15 cellular contexts compared by ENCODE assay signal in genomic region chr10:43126759-43127424, GRCh38. TPM values are rescaled to one million over a fixed set of nuclear protein-coding genes. Genes with fewer than 3 reads are reported as not detected.
DNase-seq lines count a peak whose midpoint lies in the region; ATAC-seq, FAIRE-seq and TF ChIP-seq lines count a peak whose summit lies in the region.
"Had no signal": no experiment of that assay in that cellular context is flagged by ENCODE, and none has a peak within 500 bp of the region (broad histone marks: within the 10 kb centered on the region; RNA-seq: fewer than 3 reads in every experiment).

No MANE protein-coding gene starts in this region.

- no peak for TF ChIP-seq RAD21 in GM12878 (IDR thresholded peaks at IDR 0.05; ENCODE audit: insufficient read depth, low read depth, low read length)

- peaks cover 5% of the 10 kb centered on the region for H3K4me1 Mint-ChIP-seq in activated naive CD4-positive, alpha-beta T cell treated with anti-CD3 and anti-CD28 coated beads, Interleukin-2, amount 50 U/mL, for 24 hours
- H3K4me1 Mint-ChIP-seq in type B pancreatic cell (ENCODE audit: unreplicated experiment): peaks cover 6% of the 10 kb centered on the region

- ATAC-seq in HG03039 (IDR thresholded peaks at IDR 0.05; ENCODE audit: unreplicated experiment) (peak; percentile 41), GM12878 (peak; percentile 69)

- no peak overlapping the region for H2AFZ ChIP-seq in GM12878 (ENCODE audit: control insufficient read depth, low read depth, low read length)
- H2AFZ ChIP-seq: parathyroid adenoma had no signal

- H3K9me3 Mint-ChIP-seq in activated naive CD4-positive, alpha-beta T cell treated with anti-CD3 and anti-CD28 coated beads, Interleukin-2, amount 50 U/mL, for 24 hours: no peaks in the 10 kb centered on the region
- H3K9me3 Mint-ChIP-seq in type B pancreatic cell: no peaks in the 10 kb centered on the region

- no peak for DNase-seq in activated naive CD4-positive, alpha-beta T cell treated with anti-CD3 and anti-CD28 coated beads, Interleukin-2, amount 50 U/mL, for 16 hours
- no peak for DNase-seq in GM12878 (ENCODE audit: low read depth, low spot score)
- DNase-seq in type B pancreatic cell (ENCODE audit: extremely low spot score, unreplicated experiment): peak; percentile 60
- no peak for DNase-seq in NOMO-1 (lab: John Stamatoyannopoulos, UW; ENCODE audit: unreplicated experiment in 2 of 2)
- DNase-seq in Ammon's horn (ENCODE audit: low spot score): no peak
- no peak for DNase-seq in HTR-8/SVneo (ENCODE audit: insufficient read length, low spot score)
- DNase-seq: activated CD4-positive, alpha-beta T cell treated with anti-CD3 and anti-CD28 coated beads, Interleukin-2, amount 50 U/mL, for 4 hours; C1 segment of cervical spinal cord; NCI-H2081 treated with DMSO at 0.1 percent for 48 hours; SHP77 treated with DMSO at 0.1 percent for 48 hours had no signal

- 0 out of 2 replicates have a peak overlapping the region, but pooled peaks have one; percentile 6 for H3K4me3 ChIP-seq in GM12878

- H3K27ac ChIP-seq in GM12878 (ENCODE audit: control insufficient read depth, insufficient read depth): no peak overlapping the region
- H3K27ac ChIP-seq: HL-60, parathyroid adenoma had no signal

- no peak overlapping the region for H3K4me3 Mint-ChIP-seq in activated naive CD4-positive, alpha-beta T cell treated with anti-CD3 and anti-CD28 coated beads, Interleukin-2, amount 50 U/mL, for 24 hours
- no peak overlapping the region for H3K4me3 Mint-ChIP-seq in type B pancreatic cell

- no peak overlapping the region for H3K9ac ChIP-seq in GM12878 (ENCODE audit: control insufficient read depth, insufficient read depth, low read length)
- H3K9ac ChIP-seq: parathyroid adenoma had no signal

- intact Hi-C loops in GM12878 (cut with micrococcal nuclease; ENCODE audit: unreplicated experiment): no loop called here

- H3K36me3 Mint-ChIP-seq in activated naive CD4-positive, alpha-beta T cell treated with anti-CD3 and anti-CD28 coated beads, Interleukin-2, amount 50 U/mL, for 24 hours: no peaks in the 10 kb centered on the region
- no peaks in the 10 kb centered on the region for H3K36me3 Mint-ChIP-seq in type B pancreatic cell

- no peak for TF ChIP-seq POLR2A in GM12878 (IDR thresholded peaks at IDR 0.05; ENCODE audit: low read depth, low read length)

- H3K36me3 ChIP-seq in GM12878 (ENCODE audit: control insufficient read depth in 2 of 2, insufficient read depth in 2 of 2, low read length in 1 of 2): no peaks in the 10 kb centered on the region

- no peaks in the 10 kb centered on the region for H3K9me3 ChIP-seq in GM12878 (replicated peaks; ENCODE audit: control insufficient read depth, insufficient read depth, low read length)

- H3K4me1 ChIP-seq in GM12878 (ENCODE audit: control insufficient read depth, insufficient read depth, low read length): peaks cover 25% of the 10 kb centered on the region
- H3K4me1 ChIP-seq: parathyroid adenoma had no signal

- H3K27me3 ChIP-seq in GM12878 (replicated peaks in 1 of 2; ENCODE audit: control insufficient read depth in 2 of 2, insufficient read depth in 2 of 2, low read length in 1 of 2): no peaks in the 10 kb centered on the region

- no TSS peak for BruUV-seq in GM12878 (replicated peaks; lab: Mats Ljungman, UMichigan)

- FAIRE-seq in GM12878 (lab: Jason Lieb, UNC) (no peak), HTR-8/SVneo (lab: Jason Lieb, UNC) (no peak)
- FAIRE-seq: keratinocyte had no signal

- H3K79me2 ChIP-seq in GM12878 (ENCODE audit: control insufficient read depth, insufficient read depth, low read length): no peaks in the 10 kb centered on the region
- H3K79me2 ChIP-seq: parathyroid adenoma had no signal

- H3K27ac Mint-ChIP-seq in activated naive CD4-positive, alpha-beta T cell treated with anti-CD3 and anti-CD28 coated beads, Interleukin-2, amount 50 U/mL, for 24 hours: peak overlapping the region; percentile 46
- no peak overlapping the region for H3K27ac Mint-ChIP-seq in type B pancreatic cell

- RAD21 ChIA-PET in GM12878 (lab: Charles Lee; ENCODE audit: unreplicated experiment): interaction anchor here (0.7 kb wide), 1 partner anchor 1605 kb away, joined by 3 read pairs; no protein-coding TSS in a partner anchor

- H4K20me1 ChIP-seq in GM12878 (ENCODE audit: control insufficient read depth, insufficient read depth): no peaks in the 10 kb centered on the region

- TF ChIP-seq EP300 in GM12878 (IDR thresholded peaks at IDR 0.05; ENCODE audit: borderline replicate concordance in 1 of 2, control insufficient read depth in 1 of 2, low read depth in 2 of 2, low read length in 2 of 2): no peak

- in situ Hi-C loops in GM12878 (cut with MboI): loop anchor here (25.0 kb wide), 2 partner anchors 285 to 490 kb away; partner anchors contain the start of genes HNRNPF and ZNF33B

- TF ChIP-seq CTCF in GM12878 (IDR thresholded peaks at IDR 0.05 in 2 of 3, conservative IDR thresholded peaks at IDR 0.05 in 1 of 3; ENCODE audit: control insufficient read depth in 2 of 3, extremely low read depth in 1 of 3, insufficient read depth in 1 of 3, low read depth in 3 of 3, low read length in 3 of 3) (no peak), type B pancreatic cell (conservative IDR thresholded peaks at IDR 0.05) (no peak)

- CTCF ChIA-PET in GM12878 (lab: Yijun Ruan, JAX): no interaction called here

- H3K27me3 Mint-ChIP-seq in activated naive CD4-positive, alpha-beta T cell treated with anti-CD3 and anti-CD28 coated beads, Interleukin-2, amount 50 U/mL, for 24 hours: no peaks in the 10 kb centered on the region
- peaks cover 9% of the 10 kb centered on the region for H3K27me3 Mint-ChIP-seq in type B pancreatic cell

- POLR2A ChIA-PET in GM12878 (lab: Charles Lee): no interaction called here

- SMC1A ChIA-PET in GM12878 (lab: Charles Lee; ENCODE audit: uncharacterized antibody, unreplicated experiment): no interaction called here

- H3K4me2 ChIP-seq in GM12878 (ENCODE audit: control insufficient read depth, insufficient read depth): peak overlapping the region; percentile 50

- 0% methylated on average over 7 of the region's 7 CpGs for WGBS in GM12878 (ENCODE audit: insufficient coverage, insufficient replicate concordance, low lambda C conversion rate, missing lambda C conversion rate)

TF ChIP-seq in GM12878, 131 proteins besides CTCF, POLR2A, EP300 and RAD21:
- no peak for TF ChIP-seq ZNF274 (IDR thresholded peaks at IDR 0.05; ENCODE audit: insufficient read depth, insufficient read length)
- TF ChIP-seq SPI1 (IDR thresholded peaks at IDR 0.05; ENCODE audit: borderline replicate concordance, insufficient read depth, low read depth, low read length): peak; percentile 65
- peak; percentile 72 for TF ChIP-seq MEF2B (IDR thresholded peaks at IDR 0.05; ENCODE audit: partially characterized antibody, poor library complexity, severe bottlenecking)
- peak; percentile 19 to 36; a peak in 1 of 4 replicates for TF ChIP-seq IKZF2 (IDR thresholded peaks at IDR 0.05)
- TF ChIP-seq ZZZ3 (IDR thresholded peaks at IDR 0.05; ENCODE audit: control insufficient read depth, insufficient read length, low read depth): no peak
- peak; percentile 49 for TF ChIP-seq RUNX3 (IDR thresholded peaks at IDR 0.05; ENCODE audit: low read length)
- TF ChIP-seq EED (IDR thresholded peaks at IDR 0.05; ENCODE audit: low read depth): peak; percentile 36; the same call in 1 of the 2 replicates
- TF ChIP-seq NFIC (IDR thresholded peaks at IDR 0.05; ENCODE audit: low read depth, low read length): peak; percentile 35; the same call in 1 of the 2 replicates
- 0 out of 2 replicates have a peak, but pooled peaks have one; percentile 23 for TF ChIP-seq IKZF1 (conservative IDR thresholded peaks at IDR 0.05)
- 0 out of 2 replicates have a peak, but pooled peaks have one; percentile 26 for TF ChIP-seq DPF2 (IDR thresholded peaks at IDR 0.05)
TF ChIP-seq in GM12878: peak in this region for 8.

RNA-seq across cellular contexts. Expression of gene CSGALNACT2, which starts 11.4 kb away (rescaled TPM):
- 12.3 and 14.1 TPM in 2 replicates for total RNA-seq in GM12878 (2013; cell fraction: nucleolus; rRNA removed)
- total RNA-seq in GM12878 (2014; rRNA removed) (5.1 and 6.4 TPM in 2 replicates), GM12878 (2014; rRNA removed; fragmentation: Illumina TruSeq; extraction: Trizol) (6.0 and 6.3 TPM in 2 replicates), GM12878 (2021) (7.6 and 8.4 TPM in 2 replicates), type B pancreatic cell (ENCODE audit: low replicate concordance) (6.0 and 11.6 TPM in 2 replicates)
- 5.7 TPM for polyA plus RNA-seq in GM12878 (2011; ENCODE audit: low read depth)
- polyA plus RNA-seq in GM12878 (2011; rRNA removed) (12.6 and 18.8 TPM in 2 replicates), GM12878 (2014; fragmentation: Illumina TruSeq; extraction: Trizol) (12.3 and 18.3 TPM in 2 replicates), GM12878 (2014; fragmentation: Nextera tagmentation; extraction: Ambion mirVana) (1 to 10 TPM; 2.5 to 4.0 TPM), GM12878 (2014; rRNA removed) (7.4 and 10.1 TPM in 2 replicates), GM12878 (2016; fragmentation: Nextera tagmentation; extraction: Ambion mirVana) (1 to 10 TPM; 9.0 to 9.9 TPM)
- polyA plus RNA-seq in GM12878 (2011; cell fraction: cytosol; rRNA removed): 4.6 and 6.2 TPM in 2 replicates
- 12.0 and 12.8 TPM in 2 replicates for polyA plus RNA-seq in GM12878 (2011; cell fraction: nucleus; rRNA removed)
- 8.0 and 10.6 TPM in 2 replicates for polyA plus RNA-seq in GM12878 (2012)
- 5.5 and 7.8 TPM in 2 replicates for polyA minus RNA-seq in GM12878 (2011; rRNA and poly(A)+ RNA removed)
- 3.2 and 3.5 TPM in 2 replicates for polyA minus RNA-seq in GM12878 (2011; cell fraction: cytosol; rRNA and poly(A)+ RNA removed)
- 2.5 and 3.7 TPM in 2 replicates for polyA minus RNA-seq in GM12878 (2011; cell fraction: nucleus; rRNA and poly(A)+ RNA removed)

RNA-seq across cellular contexts. Expression of gene RET, which starts 50.0 kb away (rescaled TPM):
- not detected in 2 replicates for total RNA-seq in GM12878 (2013; cell fraction: nucleolus; rRNA removed)
- total RNA-seq in GM12878 (2014; rRNA removed): not detected in 2 replicates
- not detected in 2 replicates for total RNA-seq in GM12878 (2014; rRNA removed; fragmentation: Illumina TruSeq; extraction: Trizol)
- total RNA-seq in GM12878 (2021): not detected in 2 replicates
- not detected for polyA plus RNA-seq in GM12878 (2011; ENCODE audit: low read depth)
- polyA plus RNA-seq in GM12878 (2011; rRNA removed): 0.07 TPM in 1 of 2 replicates, not detected in the other
- 0.02 and 0.03 TPM in 2 replicates for polyA plus RNA-seq in GM12878 (2011; cell fraction: cytosol; rRNA removed)
- 0.03 and 0.06 TPM in 2 replicates for polyA plus RNA-seq in GM12878 (2011; cell fraction: nucleus; rRNA removed)
- 0.03 TPM in 1 of 2 replicates, not detected in the other for polyA plus RNA-seq in GM12878 (2012)
- not detected in 2 replicates for polyA plus RNA-seq in GM12878 (2014; fragmentation: Illumina TruSeq; extraction: Trizol)
- not detected for polyA plus RNA-seq in GM12878 (2014; fragmentation: Nextera tagmentation; extraction: Ambion mirVana)
- polyA plus RNA-seq in GM12878 (2014; rRNA removed): not detected in 2 replicates
- not detected for polyA plus RNA-seq in GM12878 (2016; fragmentation: Nextera tagmentation; extraction: Ambion mirVana)
- polyA minus RNA-seq in GM12878 (2011; rRNA and poly(A)+ RNA removed): not detected in 2 replicates
- not detected in 2 replicates for polyA minus RNA-seq in GM12878 (2011; cell fraction: cytosol; rRNA and poly(A)+ RNA removed)
- polyA minus RNA-seq in GM12878 (2011; cell fraction: nucleus; rRNA and poly(A)+ RNA removed): not detected in 2 replicates
- 8.2 and 14.0 TPM in 2 replicates for total RNA-seq in type B pancreatic cell (ENCODE audit: low replicate concordance)
